20 cellular contexts compared by ENCODE assay signal in the genomic region with DNA sequence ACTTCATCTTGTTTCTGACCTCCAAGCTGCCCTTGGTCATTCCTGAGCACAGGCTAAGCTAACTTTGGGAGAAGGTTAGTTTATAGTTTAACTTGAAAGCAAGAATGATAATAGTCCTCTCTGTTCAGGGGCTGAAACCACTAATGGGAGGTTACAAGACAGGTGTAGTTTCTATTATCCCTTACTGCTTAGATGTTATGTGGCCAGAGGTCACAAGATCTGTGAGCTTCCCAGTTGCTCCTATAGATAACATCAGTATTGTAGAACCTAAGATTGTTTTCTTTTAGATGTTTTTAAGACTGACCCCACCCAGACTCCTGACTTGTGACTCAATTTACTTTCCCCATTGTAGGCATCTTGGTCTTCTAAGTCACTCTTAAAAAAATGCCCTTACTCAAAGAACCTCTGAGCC.
DNase-seq lines count a peak whose midpoint lies in the region; ATAC-seq lines count a peak whose summit lies in the region.
"Had no signal": no experiment of that assay in that cellular context is flagged by ENCODE, and none has a peak within 500 bp of the region (broad histone marks: within the 10 kb centered on the region; RNA-seq: fewer than 3 reads in every experiment).

No MANE protein-coding gene starts in this region.

- ATAC-seq in GM18867 (IDR thresholded peaks at IDR 0.05; ENCODE audit: unreplicated experiment) = peak; percentile 61
- ATAC-seq in HG03460 (IDR thresholded peaks at IDR 0.05; ENCODE audit: unreplicated experiment) = no peak

- H3K27me3 Mint-ChIP-seq in activated T-helper 2 cell treated with anti-CD3 and anti-CD28 coated beads, Interferon-gamma antibody, Interleukin-2, Interleukin-4, amounts not matched to agents 10 μg/mL and 5 μg/mL and 100 μg/mL, durations not matched to agents 14 hours and 24 hours and 36 hours (ENCODE audit: low read depth) = peaks cover 4% of the 10 kb centered on the region
- H3K27me3 Mint-ChIP-seq: CD8-positive, alpha-beta memory T cell had no signal

- in situ Hi-C loops in Caki2 (cut with HindIII; ENCODE audit: low pct_unique_long_range_greater_than_20kb, low sequenced_read_pairs) = no loop called here

- peak; percentile 37 for DNase-seq in Caki2 (ENCODE audit: low read depth)
- peak; percentile 69 for DNase-seq in LoVo (ENCODE audit: low spot score)
- peak; percentile 72 for DNase-seq in islet precursor cell
- DNase-seq in ecto neural progenitor cell (ENCODE audit: low spot score) = no peak
- no peak for DNase-seq in activated T-helper 2 cell treated with anti-CD3 and anti-CD28 coated beads, Interferon-gamma antibody, Interleukin-2, Interleukin-4, amounts not matched to agents 10 μg/mL and 5 μg/mL and 100 μg/mL, durations not matched to agents 14 hours and 24 hours and 36 hours (ENCODE audit: low spot score)
- DNase-seq: CD8-positive, alpha-beta memory T cell; DMS53; GF-D8; KG1; NCI-H1105; NCI-H146; NCI-H2029; NCI-H2227 treated with DMSO at 0.1 percent for 48 hours; NCI-H510A; NCI-H748 treated with DMSO at 0.1 percent for 48 hours; NK-92 treated with Interleukin-12 subunit alpha and Interleukin-12 subunit beta, amount 100 ng/mL, for 24 hours; Peyer's patch; T-helper 1 cell had no signal

- H3K36me3 Mint-ChIP-seq in activated T-helper 2 cell treated with anti-CD3 and anti-CD28 coated beads, Interferon-gamma antibody, Interleukin-2, Interleukin-4, amounts not matched to agents 10 μg/mL and 5 μg/mL and 100 μg/mL, durations not matched to agents 14 hours and 24 hours and 36 hours (ENCODE audit: low read depth) = no peaks in the 10 kb centered on the region

- no peak overlapping the region for H3K4me3 Mint-ChIP-seq in activated T-helper 2 cell treated with anti-CD3 and anti-CD28 coated beads, Interferon-gamma antibody, Interleukin-2, Interleukin-4, amounts not matched to agents 10 μg/mL and 5 μg/mL and 100 μg/mL, durations not matched to agents 14 hours and 24 hours and 36 hours (ENCODE audit: low read depth)
- H3K4me3 Mint-ChIP-seq: CD8-positive, alpha-beta memory T cell had no signal

- H3K4me1 Mint-ChIP-seq in activated T-helper 2 cell treated with anti-CD3 and anti-CD28 coated beads, Interferon-gamma antibody, Interleukin-2, Interleukin-4, amounts not matched to agents 10 μg/mL and 5 μg/mL and 100 μg/mL, durations not matched to agents 14 hours and 24 hours and 36 hours (ENCODE audit: low read depth) = no peaks in the 10 kb centered on the region

- H3K27ac Mint-ChIP-seq in activated T-helper 2 cell treated with anti-CD3 and anti-CD28 coated beads, Interferon-gamma antibody, Interleukin-2, Interleukin-4, amounts not matched to agents 10 μg/mL and 5 μg/mL and 100 μg/mL, durations not matched to agents 14 hours and 24 hours and 36 hours = no peak overlapping the region
- H3K27ac Mint-ChIP-seq: CD8-positive, alpha-beta memory T cell had no signal

- intact Hi-C loops in activated T-helper 2 cell treated with anti-CD3 and anti-CD28 coated beads, Interferon-gamma antibody, Interleukin-2, Interleukin-4, amounts not matched to agents 10 μg/mL and 5 μg/mL and 100 μg/mL, durations not matched to agents 14 hours and 24 hours and 36 hours (cut with micrococcal nuclease) = no loop called here

- no peaks in the 10 kb centered on the region for H3K9me3 Mint-ChIP-seq in activated T-helper 2 cell treated with anti-CD3 and anti-CD28 coated beads, Interferon-gamma antibody, Interleukin-2, Interleukin-4, amounts not matched to agents 10 μg/mL and 5 μg/mL and 100 μg/mL, durations not matched to agents 14 hours and 24 hours and 36 hours
- H3K9me3 Mint-ChIP-seq: CD8-positive, alpha-beta memory T cell had no signal

Comparison
In these comparisons a context has a peak if more than half of its experiments do, and no peak if none do; other contexts are left out.
1. DNase-seq: peak in Caki2 (single experiment), LoVo (single experiment) and islet precursor cell (single experiment); none in ecto neural progenitor cell (single experiment) and activated T-helper 2 cell treated with anti-CD3 and anti-CD28 coated beads, Interferon-gamma antibody, Interleukin-2, Interleukin-4, amounts not matched to agents 10 μg/mL and 5 μg/mL and 100 μg/mL, durations not matched to agents 14 hours and 24 hours and 36 hours (single experiment).